ENCODE assay signal across 9 cellular contexts in the genomic region with DNA sequence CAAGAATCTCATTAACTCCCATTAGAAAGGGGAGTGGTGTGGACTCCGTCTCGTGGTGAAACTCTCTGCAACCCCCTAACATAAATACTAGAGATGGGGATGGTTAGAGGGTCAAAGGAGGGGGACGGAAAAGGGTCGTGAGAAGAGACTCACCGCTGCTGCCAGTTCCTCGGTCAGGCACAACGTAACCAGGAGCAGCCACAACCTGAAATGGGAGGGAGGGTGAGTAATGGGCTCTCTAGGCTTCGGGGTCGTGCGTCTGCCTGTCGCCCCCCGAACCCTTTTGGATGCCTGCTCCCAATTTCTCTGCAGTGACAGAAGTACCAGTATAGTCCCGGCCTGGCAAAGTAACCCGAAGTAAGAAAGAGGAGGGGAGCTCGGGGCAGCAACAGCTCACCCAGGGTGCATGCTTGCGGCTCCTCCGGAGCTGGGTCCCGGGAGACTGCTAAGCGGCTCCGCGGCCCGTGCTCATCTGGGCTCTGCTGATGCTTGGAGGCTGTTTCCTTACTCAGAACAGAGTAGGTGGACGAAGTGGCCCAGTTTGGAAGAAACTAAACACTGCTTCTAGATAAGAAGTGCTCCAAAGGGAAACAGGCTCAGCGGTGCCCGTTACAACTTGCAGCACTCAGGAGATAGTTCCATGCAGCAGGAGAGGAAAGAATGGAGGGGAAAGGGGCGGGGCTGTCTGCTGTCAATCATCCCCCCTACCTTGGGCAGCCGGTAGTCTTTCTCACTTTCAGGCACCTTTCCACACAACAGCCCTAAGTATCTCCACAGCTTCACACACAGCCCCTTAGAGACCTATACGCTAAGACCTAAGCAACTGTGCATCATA. TPM values are rescaled to one million over a fixed set of nuclear protein-coding genes. Genes with fewer than 3 reads are reported as not detected.
DNase-seq lines count a peak whose midpoint lies in the region; ATAC-seq and TF ChIP-seq lines count a peak whose summit lies in the region.
"Had no signal": no experiment of that assay in that cellular context is flagged by ENCODE, and none has a peak within 500 bp of the region (broad histone marks: within the 10 kb centered on the region; RNA-seq: fewer than 3 reads in every experiment).

COL4A6 (minus strand) TSS at position 634 of the 835 bp plus-strand sequence; CDS start at position 408, 226 bp downstream.

- no peak within 1 kb of the TSS for H3K27ac ChIP-seq in parathyroid adenoma

- no peaks in the 10 kb centered on the region for H3K9me3 Mint-ChIP-seq in T-cell

- CTCF ChIA-PET in T-cell (lab: Charles Lee): no interaction called here

- no peak within 1 kb of the TSS for H3K9ac ChIP-seq in parathyroid adenoma

- H3K27ac Mint-ChIP-seq in T-cell: no peak within 1 kb of the TSS

- peak within 1 kb of the TSS; percentile 74 for H2AFZ ChIP-seq in parathyroid adenoma

- H3K36me3 ChIP-seq in parathyroid adenoma (ENCODE audit: control insufficient read depth, insufficient read depth, low read length): no peaks in the 10 kb centered on the region

- peaks cover 20 to 66% of the 10 kb centered on the region in 2 donors for H3K27me3 Mint-ChIP-seq in T-cell

- H3K27me3 ChIP-seq in parathyroid adenoma (ENCODE audit: control insufficient read depth, insufficient read depth, low read length): no peaks in the 10 kb centered on the region

- peak; percentile 93 for DNase-seq in ELF-1 (ENCODE audit: low read depth, low spot score)
- DNase-seq in T-cell: no peak
- peak; percentile 2 for DNase-seq in glomerular visceral epithelial cell (ENCODE audit: extremely low spot score)
- DNase-seq in activated CD4-positive, alpha-beta T cell treated with anti-CD3 and anti-CD28 coated beads, Interleukin-2, amount 50 U/mL, for 4 hours: no peak
- no peak for DNase-seq in stimulated activated naive CD8-positive, alpha-beta T cell treated with anti-CD3 and anti-CD28 coated beads, Interleukin-15, Interleukin-2, amounts not matched to agents 100 U/mL and 50 U/mL, for 24 hours
- no peak for DNase-seq in SK-N-DZ (ENCODE audit: low spot score)
- no peak for DNase-seq in NK-92 treated with Interleukin-12 subunit alpha and Interleukin-12 subunit beta, amount 100 ng/mL, for 24 hours (lab: John Stamatoyannopoulos, UW)

- no peaks in the 10 kb centered on the region for H3K9me3 ChIP-seq in parathyroid adenoma (ENCODE audit: control insufficient read depth, low read length)

- peak within 1 kb of the TSS; percentile 78 for H3K4me2 ChIP-seq in parathyroid adenoma (ENCODE audit: low read length)

- H3K36me3 Mint-ChIP-seq in T-cell: no peaks in the 10 kb centered on the region

- no peaks in the 10 kb centered on the region for H3K79me2 ChIP-seq in parathyroid adenoma

- ATAC-seq in T-cell (replicated peaks in 1 of 4): no peak
- no peak for ATAC-seq in stimulated activated naive CD8-positive, alpha-beta T cell treated with anti-CD3 and anti-CD28 coated beads, Interleukin-15, Interleukin-2, amounts not matched to agents 100 U/mL and 50 U/mL, for 24 hours

- H3K4me1 Mint-ChIP-seq in T-cell: peaks cover 10 to 13% (median 10%) of the 10 kb centered on the region in 3 donors

- no peaks in the 10 kb centered on the region for H3K4me1 ChIP-seq in parathyroid adenoma

- peak within 1 kb of the TSS in 2 of 3 donors; percentile 25 to 56 for H3K4me3 Mint-ChIP-seq in T-cell

- peak within 1 kb of the TSS; percentile 65 for H3K4me3 ChIP-seq in parathyroid adenoma (ENCODE audit: low read depth, low read length)

- POLR2A ChIA-PET in T-cell (lab: Charles Lee): no interaction called here

- no peak for TF ChIP-seq CTCF in parathyroid adenoma (IDR thresholded peaks at IDR 0.05)

RNA-seq across cellular contexts. Expression of gene COL4A6, which starts in this region (rescaled TPM):
- under 1 TPM in 3 of 5 donors, not detected in 2; 0.03 to 0.22 (median 0.20) TPM for total RNA-seq in T-cell
- polyA plus RNA-seq in SK-N-DZ (2014; cell fraction: cytosol; rRNA removed): not detected in 2 replicates
- not detected in 2 replicates for polyA plus RNA-seq in SK-N-DZ (2014; cell fraction: nucleus; rRNA removed)
- total RNA-seq: T-helper 1 cell treated with Interleukin-12 subunit alpha and Interleukin-12 subunit beta and Interleukin-4 antibody, amounts not matched to agents 30 ng/mL and 1 ng/mL, for 36 hours had no signal

Comparison
In these comparisons a context has a peak if more than half of its experiments do, and no peak if none do; other contexts are left out.
1. DNase-seq: peak in ELF-1 (single experiment) and glomerular visceral epithelial cell (single experiment); none in T-cell (0 of 34), activated CD4-positive, alpha-beta T cell treated with anti-CD3 and anti-CD28 coated beads, Interleukin-2, amount 50 U/mL, for 4 hours (0 of 2), stimulated activated naive CD8-positive, alpha-beta T cell treated with anti-CD3 and anti-CD28 coated beads, Interleukin-15, Interleukin-2, amounts not matched to agents 100 U/mL and 50 U/mL, for 24 hours (single experiment), SK-N-DZ (single experiment) and NK-92 treated with Interleukin-12 subunit alpha and Interleukin-12 subunit beta, amount 100 ng/mL, for 24 hours (single experiment).